ENCODE assay signal across 8 cellular contexts in genomic region chr15:29115093-29115991, GRCh38.
A peak's percentile ranks its signal among the peaks of the same experiment; 100 is the strongest.
DNase-seq lines count a peak whose midpoint lies in the region; ATAC-seq and TF ChIP-seq lines count a peak whose summit lies in the region.

No MANE protein-coding gene starts in this region.

- TF ChIP-seq CTCF in WERI-Rb-1 (IDR thresholded peaks at IDR 0.05; ENCODE audit: low read depth, low read length) (peak; percentile 76), cardiac muscle cell (IDR thresholded peaks at IDR 0.05; ENCODE audit: low read depth, low read length) (peak; percentile 37), retinal pigment epithelial cell (conservative IDR thresholded peaks at IDR 0.05; ENCODE audit: low read depth, low read length) (peak; percentile 55)

- no peak for ATAC-seq in GM18873 (IDR thresholded peaks at IDR 0.05; ENCODE audit: low FRiP score, unreplicated experiment)

- peak overlapping the region; percentile 55 for H3K4me3 ChIP-seq in WERI-Rb-1 (ENCODE audit: low read depth, low read length)
- H3K4me3 ChIP-seq in cardiac muscle cell = no peak overlapping the region
- H3K4me3 ChIP-seq in retinal pigment epithelial cell (ENCODE audit: low read length) = peak overlapping the region; percentile 63

- no peaks in the 10 kb centered on the region for H3K9me3 ChIP-seq in WERI-Rb-1 (ENCODE audit: severe bottlenecking)
- no peaks in the 10 kb centered on the region for H3K9me3 ChIP-seq in cardiac muscle cell (ENCODE audit: low read depth)

- DNase-seq in GM03348 (ENCODE audit: low spot score) = peak; percentile 33
- peak; percentile 46 for DNase-seq in WERI-Rb-1
- DNase-seq in cardiac muscle cell (ENCODE audit: low read depth in 1 of 2, low spot score in 1 of 2) = peak; percentile 43 to 49
- DNase-seq in retinal pigment epithelial cell (ENCODE audit: low read depth) = no peak
- no peak for DNase-seq in NOMO-1 treated with dmso at 0.1 percent for 144 hours (lab: John Stamatoyannopoulos, UW; ENCODE audit: unreplicated experiment)
- no peak for DNase-seq in GDM1 (lab: John Stamatoyannopoulos, UW)
- DNase-seq in midbrain (lab: John Stamatoyannopoulos, UW) = no peak

- H3K36me3 ChIP-seq in WERI-Rb-1 (no peaks in the 10 kb centered on the region), cardiac muscle cell (no peaks in the 10 kb centered on the region)

- H3K27me3 ChIP-seq in WERI-Rb-1 (ENCODE audit: insufficient read depth, low read depth, severe bottlenecking) = no peaks in the 10 kb centered on the region
- H3K27me3 ChIP-seq in cardiac muscle cell = no peaks in the 10 kb centered on the region

- H3K27ac ChIP-seq in WERI-Rb-1 (peak overlapping the region; percentile 31), cardiac muscle cell (no peak overlapping the region)

- H3K4me1 ChIP-seq in cardiac muscle cell (ENCODE audit: low read depth) = peaks cover 3% of the 10 kb centered on the region

Comparison
In these comparisons a context has a peak if more than half of its experiments do, and no peak if none do; other contexts are left out.
1. DNase-seq: peak in GM03348 (single experiment), WERI-Rb-1 (single experiment) and cardiac muscle cell (2 of 2); none in retinal pigment epithelial cell (single experiment), NOMO-1 treated with dmso at 0.1 percent for 144 hours (single experiment), GDM1 (single experiment) and midbrain (single experiment).
2. Peak in every context shown above with its lines, with median percentiles within 50 percentile points of each other: CTCF ChIP-seq.